Comparison of ENCODE assay signal across 19 cellular contexts in genomic region chr5:137393196-137393993, GRCh38.
"Had no signal": no experiment of that assay in that cellular context is flagged by ENCODE, and none has a peak within 500 bp of the region (broad histone marks: within the 10 kb centered on the region; RNA-seq: fewer than 3 reads in every experiment).

No MANE protein-coding gene starts in this region.

- H3K4me3 ChIP-seq: heart left ventricle, left ventricle myocardium inferior, prostate gland had no signal

- DNase-seq: activated CD4-positive, alpha-beta T cell treated with anti-CD3 and anti-CD28 coated beads for 48 hours; activated CD8-positive, alpha-beta memory T cell treated with anti-CD3 and anti-CD28 coated beads, Interleukin-2, amount 50 U/mL, for 48 hours; activated CD8-positive, alpha-beta T cell treated with anti-CD3 and anti-CD28 coated beads, Interleukin-2, amount 10 ng/mL, durations not matched to agents 7 days and 5 days; activated naive CD4-positive, alpha-beta T cell; activated naive CD8-positive, alpha-beta T cell treated with anti-CD3 and anti-CD28 coated beads, Interleukin-2, amount 50 U/mL, for 24 hours; central memory CD4-positive, alpha-beta T cell; cortex of kidney; effector CD8-positive, alpha-beta T cell; heart left ventricle; islet precursor cell; left ventricle myocardium inferior; nephron progenitor cell; stimulated activated CD4-positive, alpha-beta T cell treated with anti-CD3 and anti-CD28 coated beads, Interleukin-12 subunit alpha, Interleukin-12 subunit beta, amount 100 ng/mL, for 4 hours; stimulated activated CD4-positive, alpha-beta T cell treated with anti-CD3 and anti-CD28 coated beads, Interleukin-2, amount 100 ng/mL, for 48 hours; stimulated activated naive CD4-positive, alpha-beta T cell treated with Interleukin-2 at 50 U/mL for 16 hours; trophoblast cell had no signal

- ATAC-seq: activated CD8-positive, alpha-beta T cell treated with anti-CD3 and anti-CD28 coated beads, Interleukin-2, amount 10 ng/mL, durations not matched to agents 7 days and 5 days; activated naive CD8-positive, alpha-beta T cell treated with anti-CD3 and anti-CD28 coated beads, Interleukin-2, amount 50 U/mL, for 24 hours; heart left ventricle; sciatic nerve; WTC11 had no signal
